15 cellular contexts compared by ENCODE assay signal in genomic region chr22:47016636-47017035, GRCh38.
DNase-seq lines count a peak whose midpoint lies in the region; ATAC-seq and TF ChIP-seq lines count a peak whose summit lies in the region.
"Had no signal": no experiment of that assay in that cellular context is flagged by ENCODE, and none has a peak within 500 bp of the region (broad histone marks: within the 10 kb centered on the region; RNA-seq: fewer than 3 reads in every experiment).

No MANE protein-coding gene starts in this region.

- no peak overlapping the region for H3K14ac ChIP-seq in H9 (ENCODE audit: insufficient read depth, low read length)

- H2BK15ac ChIP-seq in H9 (ENCODE audit: low read depth, low read length) = no peak overlapping the region

- no CpG with 5 or more reads among the region's 22 CpGs for WGBS in H9 (ENCODE audit: extremely low coverage, insufficient read length, low lambda C conversion rate)
- WGBS in stomach, 5 donors = 96 to 99% (median 97%) methylated on average over 21 to 22 of the region's 22 CpGs

- H3T11ph ChIP-seq in H9 (ENCODE audit: low read length) = no peak overlapping the region

- H3K9me3 Mint-ChIP-seq in H9 = peaks cover 11 to 13% of the 10 kb centered on the region in 2 experiments
- peaks cover 4% of the 10 kb centered on the region for H3K9me3 Mint-ChIP-seq in activated T-helper 17 cell treated with anti-CD3 and anti-CD28 coated beads, Interleukin-2, amount 50 U/mL, for 72 hours
- H3K9me3 Mint-ChIP-seq in nephron progenitor cell = peaks cover 9% of the 10 kb centered on the region

- H4K91ac ChIP-seq in H9 (ENCODE audit: insufficient read length, low read depth, low read length) = no peak overlapping the region

- H3K4me3 ChIP-seq in stomach = no peak overlapping the region
- H3K4me3 ChIP-seq: GM12878 had no signal

- no peak overlapping the region for H3K56ac ChIP-seq in H9 (ENCODE audit: insufficient read length, low read depth, low read length)

- no peak overlapping the region for H3K4ac ChIP-seq in H9 (ENCODE audit: low read depth, low read length)

- H3K4me3 Mint-ChIP-seq in H9 (no peak overlapping the region), nephron progenitor cell (no peak overlapping the region)
- no peak overlapping the region for H3K4me3 Mint-ChIP-seq in activated T-helper 17 cell treated with anti-CD3 and anti-CD28 coated beads, Interleukin-2, amount 50 U/mL, for 72 hours
- H3K4me3 Mint-ChIP-seq: CD4-positive, alpha-beta memory T cell had no signal

- H3K79me1 ChIP-seq in H9 (ENCODE audit: insufficient read depth, low read depth, low read length, poor library complexity, severe bottlenecking) = no peaks in the 10 kb centered on the region

- no peak overlapping the region for H3K9ac ChIP-seq in H9 (ENCODE audit: extremely low read depth, insufficient read length, low read length)

- H3K27me3 Mint-ChIP-seq in H9 (ENCODE audit: low read depth) (no peaks in the 10 kb centered on the region; the same call in 1 of the 2 replicates), nephron progenitor cell (ENCODE audit: low read depth, poor library complexity) (no peaks in the 10 kb centered on the region)
- H3K27me3 Mint-ChIP-seq in activated T-helper 17 cell treated with anti-CD3 and anti-CD28 coated beads, Interleukin-2, amount 50 U/mL, for 72 hours = no peaks in the 10 kb centered on the region
- H3K27me3 Mint-ChIP-seq: CD4-positive, alpha-beta memory T cell had no signal

- no peak overlapping the region for H2BK120ac ChIP-seq in H9 (ENCODE audit: low read depth, low read length, poor library complexity, severe bottlenecking)

- H3K4me1 ChIP-seq in H9 (ENCODE audit: insufficient read depth, low read length) (no peaks in the 10 kb centered on the region), stomach (no peaks in the 10 kb centered on the region)
- H3K4me1 ChIP-seq: BE2C had no signal

- intact Hi-C loops in stomach (cut with DNase I; ENCODE audit: low total_unique reads) = no loop called here

- H3K9me3 ChIP-seq in H9 (ENCODE audit: control insufficient read depth, low read depth, low read length) (no peaks in the 10 kb centered on the region), stomach (peaks cover 0 to 8% (median 0%) of the 10 kb centered on the region in 4 donors)
- H3K9me3 ChIP-seq: BE2C had no signal

- H3K4me2 ChIP-seq in H9 (ENCODE audit: insufficient read depth, insufficient read length, low read length) = no peak overlapping the region

- no peak overlapping the region for H2BK5ac ChIP-seq in H9 (ENCODE audit: insufficient read length, low read length)

- H2BK12ac ChIP-seq in H9 (ENCODE audit: insufficient read length, low read depth, low read length) = no peak overlapping the region

- H3K27ac ChIP-seq in H9 (ENCODE audit: insufficient read length, low read depth, low read length) (no peak overlapping the region), stomach (no peak overlapping the region)
- H3K27ac ChIP-seq: C4-2B, HL-60 had no signal

- H3K27ac Mint-ChIP-seq in H9 (peak overlapping the region in 2 of 3 experiments; percentile 24 to 34; a peak in 2 of 7 replicates), nephron progenitor cell (peak overlapping the region; percentile 39)
- H3K27ac Mint-ChIP-seq in activated T-helper 17 cell treated with anti-CD3 and anti-CD28 coated beads, Interleukin-2, amount 50 U/mL, for 72 hours = peak overlapping the region; percentile 46

- H2BK20ac ChIP-seq in H9 (ENCODE audit: low read depth, low read length, poor library complexity, severe bottlenecking) = no peak overlapping the region

- ATAC-seq in activated T-helper 17 cell treated with anti-CD3 and anti-CD28 coated beads, Interleukin-2, amount 50 U/mL, for 72 hours (replicated peaks) = no peak
- no peak for ATAC-seq in GM19328 (IDR thresholded peaks at IDR 0.05; ENCODE audit: unreplicated experiment)
- ATAC-seq: GM12878 had no signal

- no peaks in the 10 kb centered on the region for H3K23me2 ChIP-seq in H9 (ENCODE audit: insufficient read length, low read depth, low read length, poor library complexity, severe bottlenecking)

- H3K4me1 Mint-ChIP-seq in H9 = peaks cover 13 to 20% of the 10 kb centered on the region in 2 experiments
- peaks cover 21% of the 10 kb centered on the region for H3K4me1 Mint-ChIP-seq in activated T-helper 17 cell treated with anti-CD3 and anti-CD28 coated beads, Interleukin-2, amount 50 U/mL, for 72 hours
- H3K4me1 Mint-ChIP-seq in nephron progenitor cell = peaks cover 30% of the 10 kb centered on the region

- TF ChIP-seq EP300 in stomach (IDR thresholded peaks at IDR 0.05) = no peak

- no peaks in the 10 kb centered on the region for H4K20me1 ChIP-seq in H9 (ENCODE audit: control insufficient read depth, insufficient read depth, insufficient read length)

- H3K18ac ChIP-seq in H9 (ENCODE audit: insufficient read length, low read depth, low read length) = no peak overlapping the region

- no peak for DNase-seq in H9
- no peak for DNase-seq in nephron progenitor cell
- peak; percentile 19 for DNase-seq in stomach
- no peak for DNase-seq in UCSD-AML1 (lab: John Stamatoyannopoulos, UW; ENCODE audit: unreplicated experiment)
- no peak for DNase-seq in ecto neural progenitor cell (ENCODE audit: low spot score)
- DNase-seq: BE2C; CD4-positive, alpha-beta memory T cell; DMS79; GOT3; HCEC 1CT had no signal

- TF ChIP-seq CTCF in H9 (conservative IDR thresholded peaks at IDR 0.05) = no peak
- no peak for TF ChIP-seq CTCF in nephron progenitor cell (IDR thresholded peaks at IDR 0.05)
- TF ChIP-seq CTCF in stomach (IDR thresholded peaks at IDR 0.05) = no peak

- peaks cover 12 to 20% (median 17%) of the 10 kb centered on the region in 3 experiments; a peak in 6 of 7 replicates for H3K36me3 Mint-ChIP-seq in H9 (ENCODE audit: insufficient read depth in 1 of 3, low read depth in 3 of 3)
- H3K36me3 Mint-ChIP-seq in activated T-helper 17 cell treated with anti-CD3 and anti-CD28 coated beads, Interleukin-2, amount 50 U/mL, for 72 hours (ENCODE audit: low read depth) = peaks cover 52% of the 10 kb centered on the region
- peaks cover 10% of the 10 kb centered on the region for H3K36me3 Mint-ChIP-seq in nephron progenitor cell (ENCODE audit: low read depth)

- H2AK5ac ChIP-seq in H9 (ENCODE audit: insufficient read length, low read length) = no peak overlapping the region

- no peaks in the 10 kb centered on the region for H3K79me2 ChIP-seq in H9 (ENCODE audit: insufficient read depth, low read length)

- no peak for TF ChIP-seq POLR2A in stomach (IDR thresholded peaks at IDR 0.05)

- H4K8ac ChIP-seq in H9 (replicated peaks; ENCODE audit: insufficient read length, low read depth, low read length) = no peak overlapping the region

- H4K5ac ChIP-seq in H9 (ENCODE audit: insufficient read length, low read depth, low read length) = no peak overlapping the region

- H3K36me3 ChIP-seq in stomach = peaks cover 0 to 22% (median 16%) of the 10 kb centered on the region in 4 donors
- H3K36me3 ChIP-seq: BE2C had no signal

- no peak overlapping the region for H3K23ac ChIP-seq in H9 (ENCODE audit: insufficient read length, low read depth, low read length)

- H3K27me3 ChIP-seq in H9 (ENCODE audit: insufficient read depth, low read length) = no peaks in the 10 kb centered on the region
- no peaks in the 10 kb centered on the region for H3K27me3 ChIP-seq in stomach
- H3K27me3 ChIP-seq: BE2C had no signal

- H2AFZ ChIP-seq in H9 (ENCODE audit: low read length) = no peak overlapping the region
